In the genomic region with DNA sequence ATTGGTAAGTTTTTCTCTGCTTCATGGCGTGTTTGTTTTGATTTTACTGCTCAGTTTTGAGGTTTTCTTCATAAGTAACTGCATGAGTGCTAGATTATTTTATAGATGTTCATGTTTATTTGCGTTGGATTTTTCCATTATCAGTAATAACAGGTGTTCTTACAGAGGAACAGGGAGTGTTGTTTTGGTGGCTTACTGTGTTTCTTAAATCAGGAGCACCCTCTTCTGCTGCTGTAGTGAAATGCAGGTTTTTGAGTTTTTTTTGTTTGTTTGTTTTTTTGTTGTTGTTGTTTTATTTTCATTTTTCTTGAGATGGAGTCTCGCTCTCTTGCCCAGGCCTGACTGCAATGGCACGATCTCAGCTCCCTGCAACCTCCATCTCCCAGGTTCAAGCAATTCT, we compare ENCODE assay signal across 1 cellular context.
TF ChIP-seq lines count a peak whose summit lies in the region.

No MANE protein-coding gene starts in this region.

TF ChIP-seq in GM12878, 131 proteins besides CTCF, POLR2A, EP300 and RAD21:
- TF ChIP-seq SMC3 (IDR thresholded peaks at IDR 0.05; ENCODE audit: borderline replicate concordance, low read length): peak; percentile 43; the same call in 1 of the 2 replicates
- TF ChIP-seq HDAC6 (IDR thresholded peaks at IDR 0.05; ENCODE audit: unreplicated experiment): no peak
TF ChIP-seq in GM12878: peak in this region for 1.
